Comparison of ENCODE assay signal across 1 cellular context in the genomic region with DNA sequence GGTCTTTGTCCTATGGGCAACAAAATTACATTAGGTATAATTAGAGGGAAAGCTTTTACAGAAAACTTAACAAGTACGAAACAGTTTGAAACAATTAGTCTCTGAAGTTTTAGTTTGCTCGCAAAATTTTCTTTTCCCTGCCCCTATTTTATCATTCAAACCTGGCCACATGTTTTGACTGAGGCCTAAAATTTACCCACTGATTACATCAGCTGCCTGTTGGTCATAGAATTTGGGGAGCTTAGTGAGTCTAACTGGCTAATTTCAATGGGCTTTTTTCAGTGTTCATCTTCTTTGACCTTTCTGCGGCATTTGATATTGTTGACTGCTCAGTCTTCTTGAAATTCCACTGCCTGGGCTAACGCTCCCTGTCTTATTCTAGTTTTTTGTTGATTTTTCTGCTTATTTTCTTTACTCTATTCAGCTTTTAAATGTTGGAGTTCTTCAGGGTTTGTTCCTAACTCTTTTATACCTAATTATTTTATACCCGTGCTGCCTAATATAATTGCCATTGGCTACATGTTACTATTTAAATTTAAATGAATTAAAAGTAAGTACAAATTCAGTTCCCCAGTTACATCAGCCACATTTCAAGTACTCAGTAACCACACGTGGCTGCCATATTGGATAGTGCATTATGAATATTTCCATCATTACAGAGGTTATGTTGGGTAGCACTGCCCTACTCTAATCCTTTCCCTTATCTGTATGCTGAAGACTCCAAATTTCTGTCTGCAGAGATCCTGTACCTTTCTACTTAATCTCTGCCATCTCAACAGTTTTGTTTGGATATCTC.
A peak's percentile ranks its signal among the peaks of the same experiment; 100 is the strongest.
TF ChIP-seq lines count a peak whose summit lies in the region.

No MANE protein-coding gene starts in this region.

TF ChIP-seq in K562, 482 proteins besides CTCF, POLR2A, EP300 and RAD21 (continued from another document and continues in another):
- TF ChIP-seq, protein P1, sequence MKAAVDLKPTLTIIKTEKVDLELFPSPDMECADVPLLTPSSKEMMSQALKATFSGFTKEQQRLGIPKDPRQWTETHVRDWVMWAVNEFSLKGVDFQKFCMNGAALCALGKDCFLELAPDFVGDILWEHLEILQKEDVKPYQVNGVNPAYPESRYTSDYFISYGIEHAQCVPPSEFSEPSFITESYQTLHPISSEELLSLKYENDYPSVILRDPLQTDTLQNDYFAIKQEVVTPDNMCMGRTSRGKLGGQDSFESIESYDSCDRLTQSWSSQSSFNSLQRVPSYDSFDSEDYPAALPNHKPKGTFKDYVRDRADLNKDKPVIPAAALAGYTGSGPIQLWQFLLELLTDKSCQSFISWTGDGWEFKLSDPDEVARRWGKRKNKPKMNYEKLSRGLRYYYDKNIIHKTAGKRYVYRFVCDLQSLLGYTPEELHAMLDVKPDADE (conservative IDR thresholded peaks at IDR 0.05; ENCODE audit: control insufficient read depth, low read depth, low read length): no peak
- TF ChIP-seq ATF4 (CRISPR knock-in tag; IDR thresholded peaks at IDR 0.05) (peak; percentile 89; the same call in 1 of the 2 replicates), NRF1 (conservative IDR thresholded peaks at IDR 0.05 in 1 of 2, IDR thresholded peaks at IDR 0.05 in 1 of 2) (no peak), SMAD3 (CRISPR knock-in tag; conservative IDR thresholded peaks at IDR 0.05) (peak; percentile 36; the same call in 1 of the 2 replicates), LARP7 (IDR thresholded peaks at IDR 0.05) (no peak), KLF6 (CRISPR knock-in tag; IDR thresholded peaks at IDR 0.05; ENCODE audit: borderline replicate concordance) (peak; percentile 67; the same call in 1 of the 2 replicates), FOXJ3 (CRISPR knock-in tag; IDR thresholded peaks at IDR 0.05) (no peak), NUFIP1 (IDR thresholded peaks at IDR 0.05; ENCODE audit: partially characterized antibody) (no peak), TEAD4 (IDR thresholded peaks at IDR 0.05; ENCODE audit: low read length) (0 out of 2 replicates have a peak, but pooled peaks have one; percentile 19), TEAD4 (CRISPR knock-in tag; IDR thresholded peaks at IDR 0.05; ENCODE audit: borderline replicate concordance) (no peak), ZNF589 (CRISPR knock-in tag; IDR thresholded peaks at IDR 0.05; ENCODE audit: low read depth) (peak; percentile 96), USF1 (CRISPR knock-in tag; IDR thresholded peaks at IDR 0.05) (no peak), POLR2H (tag; IDR thresholded peaks at IDR 0.05; ENCODE audit: low read depth) (0 out of 2 replicates have a peak, but pooled peaks have one; percentile 40), ZFX (CRISPR knock-in tag; IDR thresholded peaks at IDR 0.05) (peak; percentile 55; the same call in 1 of the 2 replicates), RUNX1 (IDR thresholded peaks at IDR 0.05; ENCODE audit: low read depth) (no peak), CBX5 (IDR thresholded peaks at IDR 0.05; ENCODE audit: borderline replicate concordance, low read depth) (no peak), ZNF668 (CRISPR knock-in tag; IDR thresholded peaks at IDR 0.05) (peak; percentile 3; the same call in 1 of the 2 replicates), SMARCA5 (IDR thresholded peaks at IDR 0.05) (no peak), BMI1 (IDR thresholded peaks at IDR 0.05; ENCODE audit: low read length) (no peak), ZNF583 (CRISPR knock-in tag; IDR thresholded peaks at IDR 0.05) (0 out of 2 replicates have a peak, but pooled peaks have one; percentile 0), MECOM (CRISPR knock-in tag; IDR thresholded peaks at IDR 0.05) (peak; percentile 62; the same call in 1 of the 2 replicates), GMEB1 (CRISPR knock-in tag; IDR thresholded peaks at IDR 0.05) (0 out of 2 replicates have a peak, but pooled peaks have one; percentile 8), RBBP5 (IDR thresholded peaks at IDR 0.05; ENCODE audit: borderline replicate concordance, insufficient read depth, low read length, poor library complexity, severe bottlenecking) (no peak), TAF15 (IDR thresholded peaks at IDR 0.05; ENCODE audit: low read depth, low read length) (no peak), SP1 (CRISPR knock-in tag; IDR thresholded peaks at IDR 0.05) (no peak), NR2C2 (CRISPR knock-in tag; IDR thresholded peaks at IDR 0.05) (no peak), NR2C2 (tag; IDR thresholded peaks at IDR 0.05) (peak; percentile 52; the same call in 1 of the 2 replicates), NFE2 (IDR thresholded peaks at IDR 0.05; ENCODE audit: low read depth) (no peak), BRD4 (IDR thresholded peaks at IDR 0.05) (no peak), THRAP3 (IDR thresholded peaks at IDR 0.05; ENCODE audit: borderline replicate concordance) (no peak), KDM4B (IDR thresholded peaks at IDR 0.05; ENCODE audit: borderline replicate concordance in 2 of 2, low read depth in 1 of 2) (no peak), GTF2A2 (tag; IDR thresholded peaks at IDR 0.05) (peak; percentile 83; the same call in 1 of the 2 replicates), ZNF766 (CRISPR knock-in tag; conservative IDR thresholded peaks at IDR 0.05) (peak; percentile 76), POLR2B (IDR thresholded peaks at IDR 0.05; ENCODE audit: low read depth, partially characterized antibody) (no peak), ZNF79 (CRISPR knock-in tag; IDR thresholded peaks at IDR 0.05; ENCODE audit: low read depth) (0 out of 2 replicates have a peak, but pooled peaks have one; percentile 1), MCM2 (IDR thresholded peaks at IDR 0.05; ENCODE audit: low read depth) (no peak), SLC30A9 (CRISPR knock-in tag; IDR thresholded peaks at IDR 0.05) (no peak), GTF2E2 (tag; IDR thresholded peaks at IDR 0.05) (0 out of 2 replicates have a peak, but pooled peaks have one; percentile 42), ARHGAP35 (IDR thresholded peaks at IDR 0.05; ENCODE audit: partially characterized antibody) (no peak), PTTG1 (tag; IDR thresholded peaks at IDR 0.05; ENCODE audit: low read depth) (peak; percentile 69; the same call in 1 of the 2 replicates), NFATC3 (IDR thresholded peaks at IDR 0.05) (no peak), SMAD1 (IDR thresholded peaks at IDR 0.05; ENCODE audit: low read depth, low read length, partially characterized antibody) (no peak), ZBTB33 (CRISPR knock-in tag; IDR thresholded peaks at IDR 0.05) (no peak), ZBTB17 (CRISPR knock-in tag; IDR thresholded peaks at IDR 0.05) (no peak), ZNF444 (CRISPR knock-in tag; IDR thresholded peaks at IDR 0.05) (no peak), EP400 (IDR thresholded peaks at IDR 0.05) (peak; percentile 76), L3MBTL2 (IDR thresholded peaks at IDR 0.05) (peak; percentile 89), MYC (IDR thresholded peaks at IDR 0.05; ENCODE audit: low read depth, low read length) (peak; percentile 91), MYC (CRISPR knock-in tag; IDR thresholded peaks at IDR 0.05; ENCODE audit: borderline replicate concordance, low read depth) (no peak), ZNF232 (CRISPR knock-in tag; IDR thresholded peaks at IDR 0.05) (no peak)
- TF ChIP-seq, protein P2, sequence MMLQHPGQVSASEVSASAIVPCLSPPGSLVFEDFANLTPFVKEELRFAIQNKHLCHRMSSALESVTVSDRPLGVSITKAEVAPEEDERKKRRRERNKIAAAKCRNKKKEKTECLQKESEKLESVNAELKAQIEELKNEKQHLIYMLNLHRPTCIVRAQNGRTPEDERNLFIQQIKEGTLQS (IDR thresholded peaks at IDR 0.05): peak; percentile 81
- TF ChIP-seq, protein P2 (CRISPR knock-in tag; conservative IDR thresholded peaks at IDR 0.05): no peak
- TF ChIP-seq, protein P3, sequence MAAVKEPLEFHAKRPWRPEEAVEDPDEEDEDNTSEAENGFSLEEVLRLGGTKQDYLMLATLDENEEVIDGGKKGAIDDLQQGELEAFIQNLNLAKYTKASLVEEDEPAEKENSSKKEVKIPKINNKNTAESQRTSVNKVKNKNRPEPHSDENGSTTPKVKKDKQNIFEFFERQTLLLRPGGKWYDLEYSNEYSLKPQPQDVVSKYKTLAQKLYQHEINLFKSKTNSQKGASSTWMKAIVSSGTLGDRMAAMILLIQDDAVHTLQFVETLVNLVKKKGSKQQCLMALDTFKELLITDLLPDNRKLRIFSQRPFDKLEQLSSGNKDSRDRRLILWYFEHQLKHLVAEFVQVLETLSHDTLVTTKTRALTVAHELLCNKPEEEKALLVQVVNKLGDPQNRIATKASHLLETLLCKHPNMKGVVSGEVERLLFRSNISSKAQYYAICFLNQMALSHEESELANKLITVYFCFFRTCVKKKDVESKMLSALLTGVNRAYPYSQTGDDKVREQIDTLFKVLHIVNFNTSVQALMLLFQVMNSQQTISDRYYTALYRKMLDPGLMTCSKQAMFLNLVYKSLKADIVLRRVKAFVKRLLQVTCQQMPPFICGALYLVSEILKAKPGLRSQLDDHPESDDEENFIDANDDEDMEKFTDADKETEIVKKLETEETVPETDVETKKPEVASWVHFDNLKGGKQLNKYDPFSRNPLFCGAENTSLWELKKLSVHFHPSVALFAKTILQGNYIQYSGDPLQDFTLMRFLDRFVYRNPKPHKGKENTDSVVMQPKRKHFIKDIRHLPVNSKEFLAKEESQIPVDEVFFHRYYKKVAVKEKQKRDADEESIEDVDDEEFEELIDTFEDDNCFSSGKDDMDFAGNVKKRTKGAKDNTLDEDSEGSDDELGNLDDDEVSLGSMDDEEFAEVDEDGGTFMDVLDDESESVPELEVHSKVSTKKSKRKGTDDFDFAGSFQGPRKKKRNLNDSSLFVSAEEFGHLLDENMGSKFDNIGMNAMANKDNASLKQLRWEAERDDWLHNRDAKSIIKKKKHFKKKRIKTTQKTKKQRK (IDR thresholded peaks at IDR 0.05; ENCODE audit: borderline replicate concordance, low read depth, low read length): no peak
- TF ChIP-seq, protein P4, sequence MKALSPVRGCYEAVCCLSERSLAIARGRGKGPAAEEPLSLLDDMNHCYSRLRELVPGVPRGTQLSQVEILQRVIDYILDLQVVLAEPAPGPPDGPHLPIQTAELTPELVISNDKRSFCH (CRISPR knock-in tag; IDR thresholded peaks at IDR 0.05): no peak
- TF ChIP-seq, protein P4 (tag; IDR thresholded peaks at IDR 0.05): no peak
- TF ChIP-seq, protein P5, sequence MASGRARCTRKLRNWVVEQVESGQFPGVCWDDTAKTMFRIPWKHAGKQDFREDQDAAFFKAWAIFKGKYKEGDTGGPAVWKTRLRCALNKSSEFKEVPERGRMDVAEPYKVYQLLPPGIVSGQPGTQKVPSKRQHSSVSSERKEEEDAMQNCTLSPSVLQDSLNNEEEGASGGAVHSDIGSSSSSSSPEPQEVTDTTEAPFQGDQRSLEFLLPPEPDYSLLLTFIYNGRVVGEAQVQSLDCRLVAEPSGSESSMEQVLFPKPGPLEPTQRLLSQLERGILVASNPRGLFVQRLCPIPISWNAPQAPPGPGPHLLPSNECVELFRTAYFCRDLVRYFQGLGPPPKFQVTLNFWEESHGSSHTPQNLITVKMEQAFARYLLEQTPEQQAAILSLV (tag; IDR thresholded peaks at IDR 0.05): peak; percentile 36; the same call in 1 of the 2 replicates
